2 cellular contexts compared by ENCODE assay signal in the genomic region with DNA sequence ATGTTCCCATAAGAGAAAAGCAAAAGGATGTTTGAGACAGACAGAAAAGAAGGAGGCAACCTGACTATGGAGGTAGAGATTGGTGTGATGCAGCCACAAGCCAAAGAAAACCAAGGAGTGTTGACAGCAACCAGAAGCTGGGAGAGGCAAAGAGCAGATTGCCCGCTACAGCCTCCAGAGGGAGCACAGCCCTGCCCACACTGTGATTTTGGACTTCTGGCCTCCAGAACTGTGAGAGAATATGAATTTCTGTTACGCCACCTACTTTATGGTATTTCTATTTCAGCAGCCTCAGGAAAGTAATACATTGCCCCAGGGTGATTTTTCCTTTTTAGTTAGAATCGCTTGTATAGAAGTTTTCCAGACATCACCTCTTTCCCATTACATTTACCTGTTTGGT.
TF ChIP-seq lines count a peak whose summit lies in the region.

No MANE protein-coding gene starts in this region.

TF ChIP-seq in H1, 55 proteins besides CTCF, POLR2A, EP300 and RAD21:
- no peak for TF ChIP-seq MAFK (IDR thresholded peaks at IDR 0.05; ENCODE audit: low read depth, low read length)
- TF ChIP-seq SRF (IDR thresholded peaks at IDR 0.05; ENCODE audit: low read depth, low read length): no peak
- no peak for TF ChIP-seq RXRA (IDR thresholded peaks at IDR 0.05; ENCODE audit: insufficient read depth, low read depth, low read length)
- TF ChIP-seq SIX5 (IDR thresholded peaks at IDR 0.05; ENCODE audit: low read depth, low read length): no peak
- no peak for TF ChIP-seq NRF1 (IDR thresholded peaks at IDR 0.05; ENCODE audit: low read depth, low read length)
- TF ChIP-seq CBX8 (IDR thresholded peaks at IDR 0.05; ENCODE audit: borderline replicate concordance, low read depth, low read length): no peak
- TF ChIP-seq BRCA1 (IDR thresholded peaks at IDR 0.05; ENCODE audit: low read depth, low read length): no peak
- TF ChIP-seq, protein P1, sequence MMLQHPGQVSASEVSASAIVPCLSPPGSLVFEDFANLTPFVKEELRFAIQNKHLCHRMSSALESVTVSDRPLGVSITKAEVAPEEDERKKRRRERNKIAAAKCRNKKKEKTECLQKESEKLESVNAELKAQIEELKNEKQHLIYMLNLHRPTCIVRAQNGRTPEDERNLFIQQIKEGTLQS (IDR thresholded peaks at IDR 0.05; ENCODE audit: insufficient read depth, low read depth, low read length): no peak
- no peak for TF ChIP-seq TCF12 (IDR thresholded peaks at IDR 0.05; ENCODE audit: low read depth, low read length)
- TF ChIP-seq POLR2AphosphoS5 (IDR thresholded peaks at IDR 0.05; ENCODE audit: low read depth, low read length): no peak
TF ChIP-seq in H1: peak in this region for 0.

TF ChIP-seq in HEK293T, 16 proteins besides CTCF, POLR2A, EP300 and RAD21:
- TF ChIP-seq LEF1 (IDR thresholded peaks at IDR 0.05; ENCODE audit: borderline replicate concordance): no peak
- TF ChIP-seq SP1 (IDR thresholded peaks at IDR 0.05): no peak
- TF ChIP-seq, protein P2, sequence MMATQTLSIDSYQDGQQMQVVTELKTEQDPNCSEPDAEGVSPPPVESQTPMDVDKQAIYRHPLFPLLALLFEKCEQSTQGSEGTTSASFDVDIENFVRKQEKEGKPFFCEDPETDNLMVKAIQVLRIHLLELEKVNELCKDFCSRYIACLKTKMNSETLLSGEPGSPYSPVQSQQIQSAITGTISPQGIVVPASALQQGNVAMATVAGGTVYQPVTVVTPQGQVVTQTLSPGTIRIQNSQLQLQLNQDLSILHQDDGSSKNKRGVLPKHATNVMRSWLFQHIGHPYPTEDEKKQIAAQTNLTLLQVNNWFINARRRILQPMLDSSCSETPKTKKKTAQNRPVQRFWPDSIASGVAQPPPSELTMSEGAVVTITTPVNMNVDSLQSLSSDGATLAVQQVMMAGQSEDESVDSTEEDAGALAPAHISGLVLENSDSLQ (IDR thresholded peaks at IDR 0.05): no peak
- no peak for TF ChIP-seq FOXA1 (IDR thresholded peaks at IDR 0.05)
